9 cellular contexts compared by ENCODE assay signal in genomic region chr6:31568537-31568961, GRCh38. TPM values are rescaled to one million over a fixed set of nuclear protein-coding genes. Genes with fewer than 3 reads are reported as not detected.
DNase-seq lines count a peak whose midpoint lies in the region; ATAC-seq, FAIRE-seq and TF ChIP-seq lines count a peak whose summit lies in the region.
"Had no signal": no experiment of that assay in that cellular context is flagged by ENCODE, and none has a peak within 500 bp of the region (broad histone marks: within the 10 kb centered on the region; RNA-seq: fewer than 3 reads in every experiment).

No MANE protein-coding gene starts in this region.

- H3K27me3 ChIP-seq in KMS-11 (ENCODE audit: insufficient read depth, low read depth) (peaks cover 44% of the 10 kb centered on the region), upper lobe of right lung (no peaks in the 10 kb centered on the region)

- H3K4me1 ChIP-seq in KMS-11 (ENCODE audit: low read depth, poor library complexity, severe bottlenecking) (peaks cover 54% of the 10 kb centered on the region), upper lobe of right lung (peaks cover 4% of the 10 kb centered on the region)

- H3K4me2 ChIP-seq in KMS-11: peak overlapping the region; percentile 86

- peak; percentile 75 for DNase-seq in GM13976 (ENCODE audit: low spot score)
- peak; percentile 60 for DNase-seq in activated gamma-delta T cell treated with anti-CD3 and anti-CD28 coated beads, Interleukin-2, amount 50 U/mL, for 16 hours (ENCODE audit: low read depth)
- DNase-seq in upper lobe of right lung: no peak
- DNase-seq in NCI-H2107 treated with DMSO at 0.1 percent for 48 hours (lab: John Stamatoyannopoulos, UW; ENCODE audit: unreplicated experiment): no peak
- no peak for DNase-seq in D721Med (ENCODE audit: insufficient read length, low spot score)
- DNase-seq in middle frontal gyrus (ENCODE audit: extremely low spot score, low spot score): no peak

- H3K36me3 ChIP-seq in KMS-11 (ENCODE audit: insufficient read depth) (no peaks in the 10 kb centered on the region), upper lobe of right lung (no peaks in the 10 kb centered on the region)

- peak overlapping the region; percentile 21; the same call in 1 of the 2 replicates for H3K27ac ChIP-seq in KMS-11
- H3K27ac ChIP-seq in upper lobe of right lung: no peak overlapping the region

- no peak for TF ChIP-seq CTCF in GM13976 (IDR thresholded peaks at IDR 0.05; ENCODE audit: borderline replicate concordance, control extremely low read depth, extremely low read depth, insufficient read depth, missing control alignments)
- TF ChIP-seq CTCF in KMS-11 (conservative IDR thresholded peaks at IDR 0.05; ENCODE audit: low read depth, low read length): no peak
- no peak for TF ChIP-seq CTCF in upper lobe of right lung (IDR thresholded peaks at IDR 0.05)
- no peak for TF ChIP-seq CTCF in D721Med (IDR thresholded peaks at IDR 0.05; ENCODE audit: insufficient read depth, missing control alignments)

- no peak for FAIRE-seq in D721Med (lab: Jason Lieb, UNC)

- in situ Hi-C loops in GM13976 (cut with MboI; ENCODE audit: low sequenced_read_pairs, unreplicated experiment): no loop called here

- H3K9me3 ChIP-seq in upper lobe of right lung: no peaks in the 10 kb centered on the region

- no peak overlapping the region for H3K9ac ChIP-seq in KMS-11

- ATAC-seq in GM21515 (IDR thresholded peaks at IDR 0.05; ENCODE audit: unreplicated experiment) (peak; percentile 59), upper lobe of right lung (peak; percentile 86)
- ATAC-seq: HCT116 had no signal

- H2AFZ ChIP-seq in KMS-11 (ENCODE audit: low read depth): no peak overlapping the region

- no peaks in the 10 kb centered on the region for H3K79me2 ChIP-seq in KMS-11 (ENCODE audit: insufficient read depth, low read depth)

- H3K4me3 ChIP-seq in KMS-11 (IDR thresholded peaks at IDR 0.05; ENCODE audit: insufficient read depth, low read depth, low read length) (no peak overlapping the region), upper lobe of right lung (no peak overlapping the region)

- H4K20me1 ChIP-seq in KMS-11 (ENCODE audit: insufficient read depth): no peaks in the 10 kb centered on the region

- intact Hi-C loops in upper lobe of right lung (cut with DNase I): no loop called here

RNA-seq across cellular contexts. Expression of gene LTA, which starts 3.5 kb away (rescaled TPM):
- 0.46 TPM for total RNA-seq in upper lobe of right lung

RNA-seq across cellular contexts. Expression of gene TNF, which starts 6.8 kb away (rescaled TPM):
- 2.4 TPM for total RNA-seq in upper lobe of right lung

RNA-seq across cellular contexts. Expression of gene LTB, which starts 13.7 kb away (rescaled TPM):
- 6.2 TPM for total RNA-seq in upper lobe of right lung

RNA-seq across cellular contexts. Expression of gene LST1, which starts 17.5 kb away (rescaled TPM):
- 68.1 TPM for total RNA-seq in upper lobe of right lung

RNA-seq across cellular contexts. Expression of gene NFKBIL1, which starts 21.1 kb away (rescaled TPM):
- 22.6 TPM for total RNA-seq in upper lobe of right lung

Comparison
In these comparisons a context has a peak if more than half of its experiments do, and no peak if none do; other contexts are left out.
1. DNase-seq: peak in GM13976 (single experiment) and activated gamma-delta T cell treated with anti-CD3 and anti-CD28 coated beads, Interleukin-2, amount 50 U/mL, for 16 hours (single experiment); none in upper lobe of right lung (single experiment), NCI-H2107 treated with DMSO at 0.1 percent for 48 hours (single experiment), D721Med (single experiment) and middle frontal gyrus (single experiment).